In genomic region chr4:101621120-101621519, GRCh38 we compare ENCODE assay signal across 17 cellular contexts.
DNase-seq lines count a peak whose midpoint lies in the region; ATAC-seq and TF ChIP-seq lines count a peak whose summit lies in the region.
"Had no signal": no experiment of that assay in that cellular context is flagged by ENCODE, and none has a peak within 500 bp of the region (broad histone marks: within the 10 kb centered on the region; RNA-seq: fewer than 3 reads in every experiment).

No MANE protein-coding gene starts in this region.

- peak; percentile 7 for DNase-seq in COLO829 (ENCODE audit: low spot score)
- DNase-seq in M059J (ENCODE audit: low read depth), result peak; percentile 50
- DNase-seq in epithelial cell of proximal tubule (ENCODE audit: low read depth), result peak; percentile 52
- no peak for DNase-seq in omental fat pad (ENCODE audit: low spot score)
- no peak for DNase-seq in immature natural killer cell
- no peak for DNase-seq in NCI-H2227 treated with DMSO at 0.1 percent for 48 hours (lab: John Stamatoyannopoulos, UW)
- no peak for DNase-seq in COLO668 (lab: John Stamatoyannopoulos, UW; ENCODE audit: unreplicated experiment)
- DNase-seq: activated CD4-positive, alpha-beta T cell treated with anti-CD3 and anti-CD28 coated beads, Interleukin-2, amount 10 ng/mL, durations not matched to agents 7 days and 5 days; dermis blood vessel endothelial cell; GF-D8; H7; NCI-H2029 treated with DMSO at 0.1 percent for 48 hours; posterior cingulate gyrus had no signal

- H3K36me3 Mint-ChIP-seq in immature natural killer cell, result no peaks in the 10 kb centered on the region
- H3K36me3 Mint-ChIP-seq: mesothelial cell of epicardium, type B pancreatic cell had no signal

- TF ChIP-seq CTCF in epithelial cell of proximal tubule (conservative IDR thresholded peaks at IDR 0.05; ENCODE audit: low read depth, low read length) (no peak), omental fat pad (IDR thresholded peaks at IDR 0.05) (no peak)

- ATAC-seq in omental fat pad (ENCODE audit: low FRiP score) (peak; percentile 48), HG03097 (IDR thresholded peaks at IDR 0.05; ENCODE audit: low FRiP score, unreplicated experiment) (no peak)
- ATAC-seq: Right ventricle myocardium inferior had no signal

- H3K4me3 Mint-ChIP-seq in immature natural killer cell, result no peak overlapping the region
- H3K4me3 Mint-ChIP-seq: activated CD4-positive, alpha-beta T cell treated with anti-CD3 and anti-CD28 coated beads, Interleukin-2, amount 10 ng/mL, durations not matched to agents 7 days and 5 days; mesothelial cell of epicardium; type B pancreatic cell had no signal

- H3K4me3 ChIP-seq in epithelial cell of proximal tubule (ENCODE audit: low read depth, low read length), result no peak overlapping the region

- no peak overlapping the region for H3K27ac Mint-ChIP-seq in immature natural killer cell
- H3K27ac Mint-ChIP-seq: activated CD4-positive, alpha-beta T cell treated with anti-CD3 and anti-CD28 coated beads, Interleukin-2, amount 10 ng/mL, durations not matched to agents 7 days and 5 days; type B pancreatic cell had no signal

- H3K27me3 Mint-ChIP-seq in immature natural killer cell (ENCODE audit: low read depth in 3 of 3), result peaks cover 0 to 2% (median 0%) of the 10 kb centered on the region in 3 donors
- H3K27me3 Mint-ChIP-seq: type B pancreatic cell had no signal

- no peaks in the 10 kb centered on the region for H3K4me1 Mint-ChIP-seq in immature natural killer cell
- H3K4me1 Mint-ChIP-seq: activated CD4-positive, alpha-beta T cell treated with anti-CD3 and anti-CD28 coated beads, Interleukin-2, amount 10 ng/mL, durations not matched to agents 7 days and 5 days had no signal

- H3K9me3 Mint-ChIP-seq in immature natural killer cell, result no peaks in the 10 kb centered on the region
- H3K9me3 Mint-ChIP-seq: activated CD4-positive, alpha-beta T cell treated with anti-CD3 and anti-CD28 coated beads, Interleukin-2, amount 10 ng/mL, durations not matched to agents 7 days and 5 days; type B pancreatic cell had no signal

Comparison
In these comparisons a context has a peak if more than half of its experiments do, and no peak if none do; other contexts are left out.
1. DNase-seq: peak in COLO829 (single experiment), M059J (single experiment) and epithelial cell of proximal tubule (single experiment); none in omental fat pad (single experiment), immature natural killer cell (0 of 3), NCI-H2227 treated with DMSO at 0.1 percent for 48 hours (single experiment) and COLO668 (single experiment).